In the genomic region with DNA sequence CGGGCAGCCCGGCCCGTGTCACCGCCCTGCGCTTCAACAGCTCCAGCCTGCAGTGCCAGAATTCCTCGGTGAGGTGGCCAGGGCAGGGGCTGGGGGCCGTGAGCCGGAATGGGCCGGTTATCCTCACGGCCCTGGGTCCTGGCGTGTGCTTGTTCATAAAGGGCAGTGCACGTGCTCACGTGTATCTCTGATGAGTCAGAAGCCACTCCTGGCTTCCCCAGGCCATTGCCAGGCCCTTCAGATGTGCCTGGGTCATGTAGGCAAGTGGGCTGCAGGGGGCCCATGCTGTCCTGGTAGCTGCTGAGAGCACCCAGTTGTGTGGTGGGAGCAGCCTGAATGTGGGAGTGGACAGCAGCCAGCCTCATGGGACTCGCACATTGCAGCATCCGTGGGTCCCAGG, we compare ENCODE assay signal across 1 cellular context.
TF ChIP-seq lines count a peak whose summit lies in the region.

No MANE protein-coding gene starts in this region.

TF ChIP-seq in H1, 55 proteins besides CTCF, POLR2A, EP300 and RAD21 (continued from another document):
- TF ChIP-seq EZH2 (IDR thresholded peaks at IDR 0.05; ENCODE audit: low read depth, low read length, severe bottlenecking) (no peak), SP4 (IDR thresholded peaks at IDR 0.05; ENCODE audit: low read length) (no peak), EGR1 (IDR thresholded peaks at IDR 0.05; ENCODE audit: borderline replicate concordance, low read depth, low read length) (no peak), JUND (IDR thresholded peaks at IDR 0.05; ENCODE audit: low read length) (no peak), TCF12 (IDR thresholded peaks at IDR 0.05; ENCODE audit: low read depth, low read length) (no peak)
